In the genomic region with DNA sequence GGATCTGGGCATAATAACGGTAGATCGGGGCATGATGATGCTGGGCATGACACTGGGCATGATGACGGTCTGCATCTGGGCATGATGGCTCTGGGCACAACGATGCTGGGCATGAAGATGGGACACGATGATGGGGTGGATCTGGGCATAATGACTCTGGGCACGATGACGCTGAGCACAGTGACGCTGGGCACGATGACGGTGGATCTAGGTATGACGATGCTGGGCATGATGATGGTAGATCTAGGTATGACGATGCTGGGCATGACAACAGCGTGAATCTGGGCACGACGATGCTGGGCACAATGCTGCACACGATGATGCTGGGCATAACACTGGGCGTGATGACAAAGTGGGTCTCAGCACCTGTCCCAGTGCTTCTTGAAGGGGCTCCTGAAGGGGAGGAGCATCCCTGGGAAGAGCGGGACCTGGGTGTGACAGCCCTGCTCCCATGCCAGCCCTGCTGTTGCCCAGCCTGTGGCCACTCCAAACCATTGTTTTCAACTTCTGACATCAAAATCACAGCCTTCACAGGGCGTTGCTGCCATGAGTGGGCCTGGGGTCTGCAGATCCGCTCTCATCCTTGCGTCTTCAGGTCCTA, we compare ENCODE assay signal across 16 cellular contexts. TPM values are rescaled to one million over a fixed set of nuclear protein-coding genes. Genes with fewer than 3 reads are reported as not detected.
DNase-seq lines count a peak whose midpoint lies in the region; ATAC-seq and TF ChIP-seq lines count a peak whose summit lies in the region.
"Had no signal": no experiment of that assay in that cellular context is flagged by ENCODE, and none has a peak within 500 bp of the region (broad histone marks: within the 10 kb centered on the region; RNA-seq: fewer than 3 reads in every experiment).

No MANE protein-coding gene starts in this region.

- no peaks in the 10 kb centered on the region for H3K9me3 Mint-ChIP-seq in activated CD8-positive, alpha-beta memory T cell treated with anti-CD3 and anti-CD28 coated beads, Interleukin-2, amount 10 ng/mL, durations not matched to agents 7 days and 5 days (ENCODE audit: low read depth)

- H3K27ac Mint-ChIP-seq in activated CD8-positive, alpha-beta memory T cell treated with anti-CD3 and anti-CD28 coated beads, Interleukin-2, amount 10 ng/mL, durations not matched to agents 7 days and 5 days = no peak overlapping the region

- no peaks in the 10 kb centered on the region for H3K36me3 Mint-ChIP-seq in activated CD8-positive, alpha-beta memory T cell treated with anti-CD3 and anti-CD28 coated beads, Interleukin-2, amount 10 ng/mL, durations not matched to agents 7 days and 5 days

- H3K36me3 ChIP-seq in H7 (replicated peaks; ENCODE audit: control insufficient read depth, insufficient read depth, low read length) (no peaks in the 10 kb centered on the region), spleen (no peaks in the 10 kb centered on the region), PC-9 (ENCODE audit: low read depth) (no peaks in the 10 kb centered on the region)
- H3K36me3 ChIP-seq: BLaER1 treated with 17β-estradiol and CSF1 and Interleukin-3, amounts not matched to agents 10 nM and 100 nM; MG63 had no signal

- BruUV-seq in PC-9 (replicated peaks; lab: Mats Ljungman, UMichigan) = no TSS peak

- peaks cover 0 to 10% (median 3%) of the 10 kb centered on the region in 8 donors for H3K9me3 ChIP-seq in spleen
- H3K9me3 ChIP-seq in PC-9 (ENCODE audit: insufficient read depth, low read depth) = no peaks in the 10 kb centered on the region

- POLR2A ChIA-PET in PC-9 (lab: Charles Lee; ENCODE audit: unreplicated experiment) = no interaction called here

- H3K4me3 Mint-ChIP-seq in activated CD8-positive, alpha-beta memory T cell treated with anti-CD3 and anti-CD28 coated beads, Interleukin-2, amount 10 ng/mL, durations not matched to agents 7 days and 5 days = no peak overlapping the region

- H4K20me1 ChIP-seq in PC-9 (ENCODE audit: insufficient read depth) = no peaks in the 10 kb centered on the region
- H4K20me1 ChIP-seq: BLaER1 treated with 17β-estradiol and CSF1 and Interleukin-3, amounts not matched to agents 10 nM and 100 nM had no signal

- no peaks in the 10 kb centered on the region for H3F3A ChIP-seq in PC-9 (ENCODE audit: insufficient read depth, low read depth)

- TF ChIP-seq CTCF in spleen (IDR thresholded peaks at IDR 0.05 in 8 of 11, conservative IDR thresholded peaks at IDR 0.05 in 3 of 11) (no peak), PC-9 (conservative IDR thresholded peaks at IDR 0.05) (no peak)

- WGBS in spleen, 5 donors = 88 to 96% (median 90%) methylated on average over 21 of the region's 21 CpGs

- H3K9me2 ChIP-seq in PC-9 (ENCODE audit: insufficient read depth) = no peaks in the 10 kb centered on the region

- H3K27me3 Mint-ChIP-seq in activated CD8-positive, alpha-beta memory T cell treated with anti-CD3 and anti-CD28 coated beads, Interleukin-2, amount 10 ng/mL, durations not matched to agents 7 days and 5 days = peaks cover 5% of the 10 kb centered on the region

- H2AFZ ChIP-seq in PC-9 = no peak overlapping the region

- no peaks in the 10 kb centered on the region for H3K4me1 Mint-ChIP-seq in activated CD8-positive, alpha-beta memory T cell treated with anti-CD3 and anti-CD28 coated beads, Interleukin-2, amount 10 ng/mL, durations not matched to agents 7 days and 5 days

- no peak for TF ChIP-seq POLR2A in spleen (IDR thresholded peaks at IDR 0.05)

- no peak overlapping the region for H3K4me2 ChIP-seq in PC-9
- H3K4me2 ChIP-seq: BLaER1 treated with 17β-estradiol and CSF1 and Interleukin-3, amounts not matched to agents 10 nM and 100 nM had no signal

- H3K4me1 ChIP-seq in spleen (peaks cover 0 to 35% (median 23%) of the 10 kb centered on the region in 6 donors), PC-9 (replicated peaks; ENCODE audit: insufficient read depth) (no peaks in the 10 kb centered on the region)
- H3K4me1 ChIP-seq: BLaER1 treated with 17β-estradiol and CSF1 and Interleukin-3, amounts not matched to agents 10 nM and 100 nM had no signal

- no peak overlapping the region for H3K4me3 ChIP-seq in H7 (ENCODE audit: insufficient read depth, low read depth, low read length)
- no peak overlapping the region for H3K4me3 ChIP-seq in spleen
- H3K4me3 ChIP-seq in PC-9 = no peak overlapping the region
- H3K4me3 ChIP-seq: BLaER1 treated with 17β-estradiol and CSF1 and Interleukin-3, amounts not matched to agents 10 nM and 100 nM; MG63 had no signal

- CTCF ChIA-PET in activated CD8-positive, alpha-beta memory T cell treated with anti-CD3 and anti-CD28 coated beads, Interleukin-2, amount 10 ng/mL, durations not matched to agents 7 days and 5 days (lab: Charles Lee) = no interaction called here
- CTCF ChIA-PET in PC-9 (lab: Charles Lee) = no interaction called here

- intact Hi-C loops in spleen (cut with DNase I; ENCODE audit: low total_unique reads) = no loop called here
- intact Hi-C loops in PC-9 (cut with micrococcal nuclease; ENCODE audit: unreplicated experiment) = no loop called here

- DNase-seq in activated CD8-positive, alpha-beta memory T cell treated with anti-CD3 and anti-CD28 coated beads, Interleukin-2, amount 10 ng/mL, durations not matched to agents 7 days and 5 days = peak; percentile 9
- DNase-seq in activated CD8-positive, alpha-beta memory T cell treated with anti-CD3 and anti-CD28 coated beads for 24 hours = no peak
- DNase-seq in H7 (peak; percentile 31), left lobe of liver (ENCODE audit: low spot score) (peak; percentile 23), spleen (peak; percentile 29), PC-9 (no peak), NCI-H2029 (lab: John Stamatoyannopoulos, UW) (no peak)
- DNase-seq in stimulated activated CD4-positive, alpha-beta T cell treated with anti-CD3 and anti-CD28 coated beads, Interleukin-4, amount 100 ng/mL, for 24 hours = no peak
- DNase-seq: 8988T, MG63, NCI-H1930, NCI-H2171 treated with DMSO at 0.1 percent for 48 hours, NCI-H510A had no signal

- no peak for ATAC-seq in activated CD8-positive, alpha-beta memory T cell treated with anti-CD3 and anti-CD28 coated beads, Interleukin-2, amount 10 ng/mL, durations not matched to agents 7 days and 5 days
- no peak for ATAC-seq in left lobe of liver

- H3K27ac ChIP-seq in spleen (peak overlapping the region in 3 of 8 donors; percentile 14 to 83 (median 82)), PC-9 (no peak overlapping the region)
- H3K27ac ChIP-seq: BLaER1 treated with 17β-estradiol and CSF1 and Interleukin-3, amounts not matched to agents 10 nM and 100 nM had no signal

- H3K27me3 ChIP-seq in H7 (ENCODE audit: control insufficient read depth, insufficient read depth, low read length) (no peaks in the 10 kb centered on the region), spleen (replicated peaks in 1 of 7) (no peaks in the 10 kb centered on the region), PC-9 (ENCODE audit: insufficient read depth, low read depth) (no peaks in the 10 kb centered on the region)
- H3K27me3 ChIP-seq: BLaER1 treated with 17β-estradiol and CSF1 and Interleukin-3, amounts not matched to agents 10 nM and 100 nM; MG63 had no signal

- H3K79me2 ChIP-seq in PC-9 (ENCODE audit: low read depth) = no peaks in the 10 kb centered on the region

RNA-seq across cellular contexts. Expression of gene ALLC, which starts 30.4 kb away (rescaled TPM):
- not detected for total RNA-seq in activated CD8-positive, alpha-beta memory T cell treated with anti-CD3 and anti-CD28 coated beads, Interleukin-2, amount 10 ng/mL, durations not matched to agents 7 days and 5 days
- total RNA-seq in H7 (2014; rRNA removed; shearing (Covaris generic)) = not detected in 2 replicates
- total RNA-seq in left lobe of liver = 0.20 TPM
- total RNA-seq in spleen = not detected
- not detected for polyA plus RNA-seq in spleen
- not detected in 2 replicates for total RNA-seq in PC-9 (2021)
- total RNA-seq: H4 had no signal

RNA-seq across cellular contexts. Expression of gene COLEC11, which starts 32.7 kb away (rescaled TPM):
- under 1 TPM; 0.23 to 0.32 TPM for total RNA-seq in activated CD8-positive, alpha-beta memory T cell treated with anti-CD3 and anti-CD28 coated beads, Interleukin-2, amount 10 ng/mL, durations not matched to agents 7 days and 5 days
- 0.07 TPM in 1 of 2 replicates, not detected in the other for total RNA-seq in H7 (2014; rRNA removed; shearing (Covaris generic))
- total RNA-seq in left lobe of liver (40.1 TPM), spleen (1 to 10 TPM in 6 of 7 donors, under 1 TPM in 1; 0.64 to 8.0 (median 4.7) TPM), PC-9 (2021) (2.4 and 4.6 TPM in 2 replicates)
- polyA plus RNA-seq in spleen = 1 to 10 TPM; 1.9 to 3.2 (median 2.0) TPM
- total RNA-seq: Daoy, H4 had no signal

RNA-seq across cellular contexts. Expression of gene RPS7, which starts 52.5 kb away (rescaled TPM):
- total RNA-seq in activated CD8-positive, alpha-beta memory T cell treated with anti-CD3 and anti-CD28 coated beads, Interleukin-2, amount 10 ng/mL, durations not matched to agents 7 days and 5 days = 1,000 to 10,000 TPM; 1,010 to 1,163 TPM
- total RNA-seq in H7 (2014; rRNA removed; shearing (Covaris generic)) = 2,082 and 2,647 TPM in 2 replicates
- 388 TPM for total RNA-seq in left lobe of liver
- 1,000 to 10,000 TPM in 6 of 7 donors, 100 to 1,000 TPM in 1; 901 to 3,930 (median 1,217) TPM for total RNA-seq in spleen
- polyA plus RNA-seq in spleen = 1,000 to 10,000 TPM; 3,976 to 6,688 (median 5,664) TPM
- 1,333 and 1,707 TPM in 2 replicates for total RNA-seq in PC-9 (2021)

Comparison
In these comparisons a context has a peak if more than half of its experiments do, and no peak if none do; other contexts are left out.
1. DNase-seq: peak in activated CD8-positive, alpha-beta memory T cell treated with anti-CD3 and anti-CD28 coated beads, Interleukin-2, amount 10 ng/mL, durations not matched to agents 7 days and 5 days (single experiment), H7 (single experiment), left lobe of liver (single experiment) and spleen (single experiment); none in activated CD8-positive, alpha-beta memory T cell treated with anti-CD3 and anti-CD28 coated beads for 24 hours (single experiment), stimulated activated CD4-positive, alpha-beta T cell treated with anti-CD3 and anti-CD28 coated beads, Interleukin-4, amount 100 ng/mL, for 24 hours (single experiment), PC-9 (0 of 2) and NCI-H2029 (single experiment).